8 cellular contexts compared by ENCODE assay signal in the genomic region with DNA sequence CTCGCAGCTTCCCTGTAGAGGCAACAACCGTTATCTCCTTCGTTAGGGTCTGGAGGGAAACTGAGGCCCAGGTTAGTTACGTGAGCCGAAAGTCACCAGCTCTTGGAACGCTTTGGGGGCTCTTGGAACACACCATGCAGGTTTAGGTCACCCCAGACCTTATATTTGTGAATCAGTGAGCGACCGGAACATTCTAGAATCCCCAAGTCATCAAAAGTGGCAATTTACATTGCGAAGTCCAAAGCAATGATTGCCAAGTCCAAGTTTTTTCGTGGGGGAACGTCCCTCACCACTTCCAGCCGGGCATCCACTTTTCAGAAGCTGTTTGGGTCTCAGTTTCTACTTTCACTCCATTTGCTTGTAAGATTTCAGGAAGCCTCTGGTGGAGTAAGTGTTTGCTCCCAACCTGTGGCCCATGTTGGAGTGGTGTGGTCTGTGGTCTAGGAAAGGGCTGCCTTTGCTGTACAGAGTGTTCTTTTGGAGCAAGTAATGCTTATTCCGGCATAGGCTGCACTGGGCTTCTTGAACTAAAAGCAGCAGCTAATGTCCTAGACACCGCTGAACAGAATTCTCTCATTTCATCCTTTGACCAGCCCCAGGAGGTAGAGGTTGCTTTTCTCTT. TPM values are rescaled to one million over a fixed set of nuclear protein-coding genes. Genes with fewer than 3 reads are reported as not detected.
DNase-seq lines count a peak whose midpoint lies in the region; ATAC-seq and TF ChIP-seq lines count a peak whose summit lies in the region.

No MANE protein-coding gene starts in this region.

- peaks cover 5% of the 10 kb centered on the region for H3K36me3 Mint-ChIP-seq in activated naive CD8-positive, alpha-beta T cell treated with anti-CD3 and anti-CD28 coated beads for 36 hours

- H3K4me3 ChIP-seq in SK-N-SH (ENCODE audit: low read depth in 2 of 2, low read length in 1 of 2), result peak overlapping the region; percentile 58 to 59
- H3K4me3 ChIP-seq in iPS-20b (ENCODE audit: low read length), result peak overlapping the region; percentile 60; the same call in 1 of the 2 replicates

- peaks cover 4% of the 10 kb centered on the region for H3K27me3 Mint-ChIP-seq in activated naive CD8-positive, alpha-beta T cell treated with anti-CD3 and anti-CD28 coated beads for 36 hours
- H3K27me3 Mint-ChIP-seq in stimulated activated naive CD8-positive, alpha-beta T cell treated with anti-CD3 and anti-CD28 coated beads, Interleukin-15, amount 100 ng/mL, for 72 hours, result no peaks in the 10 kb centered on the region

- H3K4me1 ChIP-seq in SK-N-SH (ENCODE audit: control insufficient read depth in 1 of 2, insufficient read depth in 2 of 2, low read depth in 1 of 2, low read length in 1 of 2), result peaks cover 34 to 39% of the 10 kb centered on the region in 2 experiments
- peaks cover 48% of the 10 kb centered on the region for H3K4me1 ChIP-seq in iPS-20b (ENCODE audit: insufficient read depth, low read length)

- H3K9me2 ChIP-seq in SK-N-SH, result no peaks in the 10 kb centered on the region

- peak overlapping the region; percentile 78; the same call in 1 of the 2 replicates for H2AFZ ChIP-seq in SK-N-SH (ENCODE audit: low read depth)

- CTCF ChIA-PET in SK-N-SH (lab: Yijun Ruan, JAX), result interaction anchor here (0.7 to 5.4 kb wide), 6 partner anchors 10 to 356 kb away, joined by 3 to 58 read pairs (median 4); no protein-coding TSS in a partner anchor

- no peaks in the 10 kb centered on the region for H3K36me3 ChIP-seq in SK-N-SH (replicated peaks in 1 of 2; ENCODE audit: control insufficient read depth in 1 of 2, insufficient read depth in 2 of 2, low read length in 1 of 2)
- H3K36me3 ChIP-seq in iPS-20b (ENCODE audit: insufficient read depth, low read depth, low read length), result no peaks in the 10 kb centered on the region

- no peaks in the 10 kb centered on the region for H3K9me3 Mint-ChIP-seq in activated naive CD8-positive, alpha-beta T cell treated with anti-CD3 and anti-CD28 coated beads for 36 hours
- H3K9me3 Mint-ChIP-seq in stimulated activated naive CD8-positive, alpha-beta T cell treated with anti-CD3 and anti-CD28 coated beads, Interleukin-15, amount 100 ng/mL, for 72 hours, result no peaks in the 10 kb centered on the region

- POLR2A ChIA-PET in SK-N-SH (lab: Yijun Ruan, JAX), result interaction anchor here (0.6 to 3.0 kb wide), 15 partner anchors 8 to 451 kb away, joined by 3 to 23 read pairs (median 4); a partner anchor contains a TSS

- DNase-seq in SK-N-SH, result no peak
- DNase-seq in activated naive CD8-positive, alpha-beta T cell treated with anti-CD3 and anti-CD28 coated beads for 36 hours, result no peak
- DNase-seq in stimulated activated naive CD8-positive, alpha-beta T cell treated with anti-CD3 and anti-CD28 coated beads, Interleukin-15, amount 100 ng/mL, for 72 hours, result peak in 1 of 2 donors; percentile 14
- DNase-seq in NCI-H524 (lab: John Stamatoyannopoulos, UW), result no peak
- DNase-seq in A172 (ENCODE audit: low spot score), result no peak

- TF ChIP-seq CTCF in SK-N-SH (IDR thresholded peaks at IDR 0.05), result no peak

- TF ChIP-seq EP300 in SK-N-SH (IDR thresholded peaks at IDR 0.05; ENCODE audit: borderline replicate concordance in 1 of 2, low read depth in 1 of 2, low read length in 1 of 2), result no peak

- peak overlapping the region; percentile 96 for H3K4me2 ChIP-seq in SK-N-SH

- H3F3A ChIP-seq in SK-N-SH (replicated peaks; ENCODE audit: insufficient read depth), result peaks cover 28% of the 10 kb centered on the region

- ATAC-seq in SK-N-SH treated with all-trans-retinoic acid at 6 μM for 48 hours, result no peak
- peak; percentile 1 for ATAC-seq in stimulated activated naive CD8-positive, alpha-beta T cell treated with anti-CD3 and anti-CD28 coated beads, Interleukin-15, amount 100 ng/mL, for 72 hours
- ATAC-seq in HG02981 (IDR thresholded peaks at IDR 0.05; ENCODE audit: unreplicated experiment), result no peak

- H3K9me3 ChIP-seq in SK-N-SH (no peaks in the 10 kb centered on the region), iPS-20b (ENCODE audit: insufficient read depth, low read depth, low read length) (no peaks in the 10 kb centered on the region)

- no peak for TF ChIP-seq RAD21 in SK-N-SH (IDR thresholded peaks at IDR 0.05; ENCODE audit: low read length)

- H3K27ac ChIP-seq in SK-N-SH (ENCODE audit: low read depth in 2 of 2, low read length in 1 of 2) (peak overlapping the region; percentile 98 to 99), iPS-20b (ENCODE audit: low read length) (peak overlapping the region; percentile 41)

- H3K9ac ChIP-seq in SK-N-SH (peak overlapping the region; percentile 96), iPS-20b (ENCODE audit: low read depth, low read length) (peak overlapping the region; percentile 75; the same call in 1 of the 2 replicates)

- 62% methylated on average over 13 of the region's 14 CpGs for WGBS in SK-N-SH (ENCODE audit: low lambda C conversion rate)

- peak overlapping the region; percentile 82 for H3K27ac Mint-ChIP-seq in activated naive CD8-positive, alpha-beta T cell treated with anti-CD3 and anti-CD28 coated beads for 36 hours
- H3K27ac Mint-ChIP-seq in stimulated activated naive CD8-positive, alpha-beta T cell treated with anti-CD3 and anti-CD28 coated beads, Interleukin-15, amount 100 ng/mL, for 72 hours, result peak overlapping the region; percentile 82 to 94

- H4K20me1 ChIP-seq in SK-N-SH (ENCODE audit: insufficient read depth), result no peaks in the 10 kb centered on the region

- peaks cover 39% of the 10 kb centered on the region for H3K79me2 ChIP-seq in SK-N-SH (ENCODE audit: insufficient read depth)

- H3K4me3 Mint-ChIP-seq in activated naive CD8-positive, alpha-beta T cell treated with anti-CD3 and anti-CD28 coated beads for 36 hours, result peak overlapping the region; percentile 52
- peak overlapping the region; percentile 86 to 87 for H3K4me3 Mint-ChIP-seq in stimulated activated naive CD8-positive, alpha-beta T cell treated with anti-CD3 and anti-CD28 coated beads, Interleukin-15, amount 100 ng/mL, for 72 hours

- H3K27me3 ChIP-seq in SK-N-SH (ENCODE audit: insufficient read depth) (no peaks in the 10 kb centered on the region), iPS-20b (ENCODE audit: insufficient read depth, low read length) (peaks cover 22% of the 10 kb centered on the region)

- peaks cover 54% of the 10 kb centered on the region for H3K4me1 Mint-ChIP-seq in activated naive CD8-positive, alpha-beta T cell treated with anti-CD3 and anti-CD28 coated beads for 36 hours
- peaks cover 48% of the 10 kb centered on the region for H3K4me1 Mint-ChIP-seq in stimulated activated naive CD8-positive, alpha-beta T cell treated with anti-CD3 and anti-CD28 coated beads, Interleukin-15, amount 100 ng/mL, for 72 hours

TF ChIP-seq in SK-N-SH, 30 proteins besides CTCF, POLR2A, EP300 and RAD21:
- TF ChIP-seq TAF1 (IDR thresholded peaks at IDR 0.05; ENCODE audit: borderline replicate concordance, low read depth, low read length), result no peak
- TF ChIP-seq, protein P1, sequence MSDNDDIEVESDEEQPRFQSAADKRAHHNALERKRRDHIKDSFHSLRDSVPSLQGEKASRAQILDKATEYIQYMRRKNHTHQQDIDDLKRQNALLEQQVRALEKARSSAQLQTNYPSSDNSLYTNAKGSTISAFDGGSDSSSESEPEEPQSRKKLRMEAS (IDR thresholded peaks at IDR 0.05; ENCODE audit: low read depth), result no peak
- no peak for TF ChIP-seq NFIC (IDR thresholded peaks at IDR 0.05; ENCODE audit: borderline replicate concordance)
- no peak for TF ChIP-seq SMC3 (IDR thresholded peaks at IDR 0.05; ENCODE audit: low read depth, low read length)
TF ChIP-seq in SK-N-SH: peak in this region for 0.

TF ChIP-seq in SK-N-SH treated with all-trans-retinoic acid at 6 μM for 48 hours, 23 proteins besides CTCF, POLR2A, EP300 and RAD21 (continues in another document):
- TF ChIP-seq TCF4 (CRISPR knock-in tag; IDR thresholded peaks at IDR 0.05; ENCODE audit: borderline replicate concordance), result no peak
- TF ChIP-seq ZFP3 (CRISPR knock-in tag; IDR thresholded peaks at IDR 0.05), result no peak
- TF ChIP-seq ZFP30 (CRISPR knock-in tag; IDR thresholded peaks at IDR 0.05), result no peak
- TF ChIP-seq ESRRG (CRISPR knock-in tag; IDR thresholded peaks at IDR 0.05), result no peak
- no peak for TF ChIP-seq ZNF70 (CRISPR knock-in tag; IDR thresholded peaks at IDR 0.05)
- no peak for TF ChIP-seq ZNF8 (CRISPR knock-in tag; IDR thresholded peaks at IDR 0.05)
- TF ChIP-seq PPARA (CRISPR knock-in tag; IDR thresholded peaks at IDR 0.05; ENCODE audit: borderline replicate concordance), result no peak; the same call in 1 of the 2 replicates
- no peak for TF ChIP-seq ZC3H10 (CRISPR knock-in tag; IDR thresholded peaks at IDR 0.05)
- no peak for TF ChIP-seq ARNTL (CRISPR knock-in tag; IDR thresholded peaks at IDR 0.05; ENCODE audit: borderline replicate concordance, low read depth)
- TF ChIP-seq, protein P2, sequence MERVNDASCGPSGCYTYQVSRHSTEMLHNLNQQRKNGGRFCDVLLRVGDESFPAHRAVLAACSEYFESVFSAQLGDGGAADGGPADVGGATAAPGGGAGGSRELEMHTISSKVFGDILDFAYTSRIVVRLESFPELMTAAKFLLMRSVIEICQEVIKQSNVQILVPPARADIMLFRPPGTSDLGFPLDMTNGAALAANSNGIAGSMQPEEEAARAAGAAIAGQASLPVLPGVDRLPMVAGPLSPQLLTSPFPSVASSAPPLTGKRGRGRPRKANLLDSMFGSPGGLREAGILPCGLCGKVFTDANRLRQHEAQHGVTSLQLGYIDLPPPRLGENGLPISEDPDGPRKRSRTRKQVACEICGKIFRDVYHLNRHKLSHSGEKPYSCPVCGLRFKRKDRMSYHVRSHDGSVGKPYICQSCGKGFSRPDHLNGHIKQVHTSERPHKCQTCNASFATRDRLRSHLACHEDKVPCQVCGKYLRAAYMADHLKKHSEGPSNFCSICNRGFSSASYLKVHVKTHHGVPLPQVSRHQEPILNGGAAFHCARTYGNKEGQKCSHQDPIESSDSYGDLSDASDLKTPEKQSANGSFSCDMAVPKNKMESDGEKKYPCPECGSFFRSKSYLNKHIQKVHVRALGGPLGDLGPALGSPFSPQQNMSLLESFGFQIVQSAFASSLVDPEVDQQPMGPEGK (CRISPR knock-in tag; IDR thresholded peaks at IDR 0.05; ENCODE audit: borderline replicate concordance), result no peak
- TF ChIP-seq OSR1 (CRISPR knock-in tag; IDR thresholded peaks at IDR 0.05), result no peak

RNA-seq across cellular contexts. Expression of a gene that starts 32.8 kb away (rescaled TPM):
- polyA plus RNA-seq in SK-N-SH (2012; rRNA removed), result 12.2 and 18.0 TPM in 2 replicates
- 6.7 and 9.0 TPM in 2 replicates for polyA plus RNA-seq in SK-N-SH (2012; cell fraction: cytosol; rRNA removed)
- polyA plus RNA-seq in SK-N-SH (2012; cell fraction: nucleus; rRNA removed), result 49.5 and 71.0 TPM in 2 replicates
- total RNA-seq in activated naive CD8-positive, alpha-beta T cell treated with anti-CD3 and anti-CD28 coated beads for 36 hours, result 1 to 10 TPM in 1 of 2 experiments, under 1 TPM in 1; 0.91 to 1.4 TPM
- total RNA-seq in A172 (2014; rRNA removed; shearing (Covaris generic)), result 1.9 and 6.7 TPM in 2 replicates
